ENCODE assay signal across 10 cellular contexts in genomic region chr6:145865175-145865574, GRCh38. TPM values are rescaled to one million over a fixed set of nuclear protein-coding genes. Genes with fewer than 3 reads are reported as not detected.
DNase-seq lines count a peak whose midpoint lies in the region; ATAC-seq and TF ChIP-seq lines count a peak whose summit lies in the region.
"Had no signal": no experiment of that assay in that cellular context is flagged by ENCODE, and none has a peak within 500 bp of the region (broad histone marks: within the 10 kb centered on the region; RNA-seq: fewer than 3 reads in every experiment).

No MANE protein-coding gene starts in this region.

- no peaks in the 10 kb centered on the region for H3K36me3 ChIP-seq in mucosa of descending colon (ENCODE audit: low read depth)
- peaks cover 0 to 12% (median 0%) of the 10 kb centered on the region in 3 donors for H3K36me3 ChIP-seq in tibial nerve

- intact Hi-C loops in mucosa of descending colon (cut with DNase I, micrococcal nuclease): no loop called here

- TF ChIP-seq POLR2A in tibial nerve (IDR thresholded peaks at IDR 0.05): no peak

- DNase-seq in Jurkat, Clone E6-1 (ENCODE audit: low read depth, low spot score): peak; percentile 25
- DNase-seq in mucosa of descending colon (no peak), tibial nerve (ENCODE audit: low spot score in 2 of 2) (no peak), NOMO-1 treated with dmso at 0.1 percent for 144 hours (lab: John Stamatoyannopoulos, UW; ENCODE audit: unreplicated experiment) (no peak)
- DNase-seq in effector CD8-positive, alpha-beta T cell (lab: John Stamatoyannopoulos, UW): no peak
- DNase-seq: activated CD4-positive, alpha-beta T cell treated with anti-CD3 and anti-CD28 coated beads, Interleukin-2, amount 50 U/mL, for 1 hour; nucleus accumbens had no signal

- TF ChIP-seq CTCF in mucosa of descending colon (IDR thresholded peaks at IDR 0.05): no peak
- TF ChIP-seq CTCF in tibial nerve (IDR thresholded peaks at IDR 0.05): no peak

- no peak for TF ChIP-seq EP300 in tibial nerve (IDR thresholded peaks at IDR 0.05)

- H3K9me3 ChIP-seq in mucosa of descending colon (peaks cover 6% of the 10 kb centered on the region), tibial nerve (peaks cover 0 to 11% (median 4%) of the 10 kb centered on the region in 4 donors)

- H3K27ac ChIP-seq in tibial nerve: no peak overlapping the region

- H3K4me1 ChIP-seq in mucosa of descending colon (ENCODE audit: low read depth) (no peaks in the 10 kb centered on the region), tibial nerve (peaks cover 0 to 3% (median 0%) of the 10 kb centered on the region in 4 donors)

- H3K27me3 ChIP-seq in tibial nerve: no peaks in the 10 kb centered on the region

- ATAC-seq in GM18867 (IDR thresholded peaks at IDR 0.05; ENCODE audit: unreplicated experiment) (peak; percentile 49), GM21723 (IDR thresholded peaks at IDR 0.05; ENCODE audit: unreplicated experiment) (peak; percentile 45), mucosa of descending colon (peak; percentile 43), HG03439 (IDR thresholded peaks at IDR 0.05; ENCODE audit: unreplicated experiment) (no peak)

- 50 to 70% methylated on average over 2 of the region's 2 CpGs for WGBS in tibial nerve, 2 donors

- no peak overlapping the region for H3K4me3 ChIP-seq in Jurkat, Clone E6-1 (ENCODE audit: low read length)
- H3K4me3 ChIP-seq in mucosa of descending colon (no peak overlapping the region), tibial nerve (no peak overlapping the region)

RNA-seq across cellular contexts. Expression of gene FBXO30, which starts 50.6 kb away (rescaled TPM):
- 4.3 TPM for polyA plus RNA-seq in Jurkat, Clone E6-1 (2012; ENCODE audit: insufficient read depth, insufficient read length)
- total RNA-seq in mucosa of descending colon: 10 to 100 TPM in 1 of 3 donors, 1 to 10 TPM in 2; 6.3 to 34.7 (median 7.1) TPM
- total RNA-seq in tibial nerve: 1 to 10 TPM; 6.8 to 9.6 (median 8.2) TPM
